In genomic region chr1:201468844-201469644, GRCh38 we compare ENCODE assay signal across 8 cellular contexts. TPM values are rescaled to one million over a fixed set of nuclear protein-coding genes. Genes with fewer than 3 reads are reported as not detected.
DNase-seq lines count a peak whose midpoint lies in the region; ATAC-seq and TF ChIP-seq lines count a peak whose summit lies in the region.

PHLDA3 (minus strand) TSS chr1:201469188; CDS start chr1:201468786, 402 bp downstream.

- H3K27me3 Mint-ChIP-seq in CD14-positive monocyte (ENCODE audit: low read depth in 3 of 3) = peaks cover 41 to 51% (median 51%) of the 10 kb centered on the region in 3 donors

- peak within 1 kb of the TSS; percentile 86 to 96 for H3K4me3 ChIP-seq in gastroesophageal sphincter
- peak within 1 kb of the TSS; percentile 94 for H3K4me3 ChIP-seq in neural cell (ENCODE audit: low read length)

- H3K9me3 Mint-ChIP-seq in CD14-positive monocyte = peaks cover 0 to 6% (median 0%) of the 10 kb centered on the region in 7 donors

- TF ChIP-seq RAD21 in neural cell (conservative IDR thresholded peaks at IDR 0.05) = peak; percentile 36

- H4K20me1 ChIP-seq in neural cell (ENCODE audit: insufficient read depth) = no peaks in the 10 kb centered on the region

- peak within 1 kb of the TSS; percentile 67 to 87 for H3K4me3 Mint-ChIP-seq in CD14-positive monocyte

- peaks cover 0 to 5% of the 10 kb centered on the region in 2 donors for H3K36me3 Mint-ChIP-seq in CD14-positive monocyte

- peak within 1 kb of the TSS; percentile 98 for H3K4me2 ChIP-seq in neural cell (ENCODE audit: low read length)

- peak within 1 kb of the TSS; percentile 91 to 98 (median 94) for H3K27ac ChIP-seq in gastroesophageal sphincter
- peak within 1 kb of the TSS; percentile 77 for H3K27ac ChIP-seq in neural cell (ENCODE audit: low read length)

- H3K4me1 Mint-ChIP-seq in CD14-positive monocyte = peaks cover 18% of the 10 kb centered on the region

- no peaks in the 10 kb centered on the region for H3K9me2 ChIP-seq in neural cell (ENCODE audit: insufficient read depth, low read length)

- peak; percentile 93 to 97 for TF ChIP-seq POLR2A in gastroesophageal sphincter (IDR thresholded peaks at IDR 0.05)

- ATAC-seq in HG03378 (IDR thresholded peaks at IDR 0.05; ENCODE audit: unreplicated experiment) (peak; percentile 49), gastroesophageal sphincter (peak; percentile 91)

- H3K79me2 ChIP-seq in neural cell (replicated peaks; ENCODE audit: insufficient read depth, low read length) = peaks cover 10% of the 10 kb centered on the region

- peak within 1 kb of the TSS; percentile 83 for H2AFZ ChIP-seq in neural cell (ENCODE audit: low read depth, low read length)

- H3K4me1 ChIP-seq in gastroesophageal sphincter = peaks cover 0 to 52% (median 20%) of the 10 kb centered on the region in 3 donors

- H3K9ac ChIP-seq in neural cell (ENCODE audit: low read length) = peak within 1 kb of the TSS; percentile 89

- no peaks in the 10 kb centered on the region for H3F3A ChIP-seq in neural cell (ENCODE audit: insufficient read depth, low read length, poor library complexity, severe bottlenecking)

- peak within 1 kb of the TSS in 2 of 7 donors; percentile 20 to 50 for H3K27ac Mint-ChIP-seq in CD14-positive monocyte

- intact Hi-C loops in CD14-positive monocyte (cut with micrococcal nuclease) = no loop called here

- no peak for TF ChIP-seq EP300 in gastroesophageal sphincter (IDR thresholded peaks at IDR 0.05)
- peak; percentile 30 for TF ChIP-seq EP300 in neural cell (conservative IDR thresholded peaks at IDR 0.05; ENCODE audit: poor library complexity, severe bottlenecking)

- no peak for TF ChIP-seq CTCF in CD14-positive monocyte (IDR thresholded peaks at IDR 0.05)
- TF ChIP-seq CTCF in gastroesophageal sphincter (IDR thresholded peaks at IDR 0.05) = peak in 2 of 4 experiments; percentile 37 to 49
- peak; percentile 51 for TF ChIP-seq CTCF in neural cell (IDR thresholded peaks at IDR 0.05; ENCODE audit: poor library complexity, severe bottlenecking)

- WGBS in gastroesophageal sphincter (ENCODE audit: low coverage in 1 of 2), 2 donors = no CpG with 5 or more reads among the region's 76 CpGs

- no peak for DNase-seq in CD14-positive monocyte (ENCODE audit: low spot score)
- peak; percentile 44 for DNase-seq in GM19240 (ENCODE audit: insufficient read length, low spot score)
- peak; percentile 93 for DNase-seq in NCI-H82 (lab: John Stamatoyannopoulos, UW)
- DNase-seq in activated naive CD4-positive, alpha-beta T cell treated with anti-CD3 and anti-CD28 coated beads, Interleukin-2, amount 50 U/mL, for 16 hours = peak; percentile 34
- peak; percentile 92 for DNase-seq in ureter (ENCODE audit: low spot score)

- peaks cover 0 to 21% of the 10 kb centered on the region in 2 donors for H3K36me3 ChIP-seq in gastroesophageal sphincter
- H3K36me3 ChIP-seq in neural cell (ENCODE audit: insufficient read depth, low read length) = no peaks in the 10 kb centered on the region

- H3K27me3 ChIP-seq in gastroesophageal sphincter (no peaks in the 10 kb centered on the region), neural cell (ENCODE audit: insufficient read depth, low read depth, low read length) (no peaks in the 10 kb centered on the region)

- H3K9me3 ChIP-seq in gastroesophageal sphincter = no peaks in the 10 kb centered on the region
- H3K9me3 ChIP-seq in neural cell (ENCODE audit: low read length) = no peaks in the 10 kb centered on the region

TF ChIP-seq in neural cell, 6 proteins besides CTCF, POLR2A, EP300 and RAD21:
- TF ChIP-seq MXI1 (conservative IDR thresholded peaks at IDR 0.05; ENCODE audit: poor library complexity, severe bottlenecking) (peak; percentile 54), TAF1 (IDR thresholded peaks at IDR 0.05; ENCODE audit: low read depth) (no peak), REST (IDR thresholded peaks at IDR 0.05; ENCODE audit: borderline replicate concordance) (peak; percentile 24), POLR2AphosphoS5 (IDR thresholded peaks at IDR 0.05) (peak; percentile 55), SMC3 (conservative IDR thresholded peaks at IDR 0.05; ENCODE audit: poor library complexity) (peak; percentile 31), EZH2 (IDR thresholded peaks at IDR 0.05; ENCODE audit: borderline replicate concordance, insufficient read depth, low read length, poor library complexity, severe bottlenecking) (no peak)
TF ChIP-seq in neural cell: peak in this region for 4.

RNA-seq across cellular contexts. Expression of gene PHLDA3, which starts in this region (rescaled TPM):
- not detected for polyA plus RNA-seq in CD14-positive monocyte
- 100 to 1,000 TPM in 1 of 4 donors, 10 to 100 TPM in 3; 69.2 to 153 (median 84.7) TPM for total RNA-seq in gastroesophageal sphincter
- 28.1 and 35.1 TPM in 2 replicates for polyA plus RNA-seq in neural cell
- 22.1 and 23.9 TPM in 2 replicates for polyA minus RNA-seq in neural cell
- total RNA-seq in ureter = 75.4 TPM

Comparison
In these comparisons a context has a peak if more than half of its experiments do, and no peak if none do; other contexts are left out.
1. RNA of gene PHLDA3 (polyA plus RNA-seq): 28.1 to 35.1 TPM in neural cell; not detected in CD14-positive monocyte; every median in the first group is over 10 times any median in the second.